In the genomic region with DNA sequence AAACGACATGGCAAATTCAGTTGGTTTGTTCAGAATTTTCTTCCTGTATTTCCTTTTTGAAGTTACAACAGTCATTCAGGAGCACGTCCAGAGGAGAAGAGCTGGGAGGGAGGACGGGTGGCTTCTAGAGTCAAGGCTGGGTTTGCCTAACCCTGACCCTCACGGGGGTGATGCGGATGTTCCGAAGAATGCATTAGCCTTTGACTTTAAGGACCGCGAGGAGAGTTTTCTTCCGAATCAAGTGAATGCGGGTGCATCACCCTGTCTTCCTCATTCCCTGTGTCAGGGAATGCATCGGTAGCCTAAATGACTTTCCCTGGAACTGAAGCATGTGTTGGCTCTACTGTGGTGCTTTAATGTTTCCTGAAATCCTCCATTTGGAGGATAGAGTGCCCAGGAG, we compare ENCODE assay signal across 1 cellular context.
TF ChIP-seq lines count a peak whose summit lies in the region.

No MANE protein-coding gene starts in this region.

TF ChIP-seq in GM12878, 131 proteins besides CTCF, POLR2A, EP300 and RAD21 (continued from another document):
- TF ChIP-seq, protein P1, sequence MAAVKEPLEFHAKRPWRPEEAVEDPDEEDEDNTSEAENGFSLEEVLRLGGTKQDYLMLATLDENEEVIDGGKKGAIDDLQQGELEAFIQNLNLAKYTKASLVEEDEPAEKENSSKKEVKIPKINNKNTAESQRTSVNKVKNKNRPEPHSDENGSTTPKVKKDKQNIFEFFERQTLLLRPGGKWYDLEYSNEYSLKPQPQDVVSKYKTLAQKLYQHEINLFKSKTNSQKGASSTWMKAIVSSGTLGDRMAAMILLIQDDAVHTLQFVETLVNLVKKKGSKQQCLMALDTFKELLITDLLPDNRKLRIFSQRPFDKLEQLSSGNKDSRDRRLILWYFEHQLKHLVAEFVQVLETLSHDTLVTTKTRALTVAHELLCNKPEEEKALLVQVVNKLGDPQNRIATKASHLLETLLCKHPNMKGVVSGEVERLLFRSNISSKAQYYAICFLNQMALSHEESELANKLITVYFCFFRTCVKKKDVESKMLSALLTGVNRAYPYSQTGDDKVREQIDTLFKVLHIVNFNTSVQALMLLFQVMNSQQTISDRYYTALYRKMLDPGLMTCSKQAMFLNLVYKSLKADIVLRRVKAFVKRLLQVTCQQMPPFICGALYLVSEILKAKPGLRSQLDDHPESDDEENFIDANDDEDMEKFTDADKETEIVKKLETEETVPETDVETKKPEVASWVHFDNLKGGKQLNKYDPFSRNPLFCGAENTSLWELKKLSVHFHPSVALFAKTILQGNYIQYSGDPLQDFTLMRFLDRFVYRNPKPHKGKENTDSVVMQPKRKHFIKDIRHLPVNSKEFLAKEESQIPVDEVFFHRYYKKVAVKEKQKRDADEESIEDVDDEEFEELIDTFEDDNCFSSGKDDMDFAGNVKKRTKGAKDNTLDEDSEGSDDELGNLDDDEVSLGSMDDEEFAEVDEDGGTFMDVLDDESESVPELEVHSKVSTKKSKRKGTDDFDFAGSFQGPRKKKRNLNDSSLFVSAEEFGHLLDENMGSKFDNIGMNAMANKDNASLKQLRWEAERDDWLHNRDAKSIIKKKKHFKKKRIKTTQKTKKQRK (IDR thresholded peaks at IDR 0.05; ENCODE audit: low read depth, low read length), result no peak
- TF ChIP-seq ZNF207 (IDR thresholded peaks at IDR 0.05; ENCODE audit: borderline replicate concordance), result no peak
- no peak for TF ChIP-seq HCFC1 (IDR thresholded peaks at IDR 0.05; ENCODE audit: low read length)
- no peak for TF ChIP-seq TCF7 (IDR thresholded peaks at IDR 0.05; ENCODE audit: borderline replicate concordance)
- TF ChIP-seq GABPA (IDR thresholded peaks at IDR 0.05; ENCODE audit: low read depth), result no peak
- TF ChIP-seq RUNX3 (IDR thresholded peaks at IDR 0.05; ENCODE audit: low read length), result no peak
- no peak for TF ChIP-seq YBX1 (IDR thresholded peaks at IDR 0.05)
- TF ChIP-seq MYB (IDR thresholded peaks at IDR 0.05; ENCODE audit: borderline replicate concordance, low read depth, low read length), result no peak
- TF ChIP-seq TCF3 (IDR thresholded peaks at IDR 0.05; ENCODE audit: borderline replicate concordance, insufficient read depth, low read depth, low read length), result no peak
- TF ChIP-seq POLR2AphosphoS2 (IDR thresholded peaks at IDR 0.05; ENCODE audit: low read depth, low read length), result no peak
- no peak for TF ChIP-seq WRNIP1 (IDR thresholded peaks at IDR 0.05; ENCODE audit: borderline replicate concordance, low read depth, low read length)
- TF ChIP-seq LARP7 (IDR thresholded peaks at IDR 0.05), result no peak
